15 cellular contexts compared by ENCODE assay signal in genomic region chr19:53982056-53982455, GRCh38. TPM values are rescaled to one million over a fixed set of nuclear protein-coding genes. Genes with fewer than 3 reads are reported as not detected.
A peak's percentile ranks its signal among the peaks of the same experiment; 100 is the strongest.
DNase-seq lines count a peak whose midpoint lies in the region; ATAC-seq, FAIRE-seq and TF ChIP-seq lines count a peak whose summit lies in the region.
"Had no signal": no experiment of that assay in that cellular context is flagged by ENCODE, and none has a peak within 500 bp of the region (broad histone marks: within the 10 kb centered on the region; RNA-seq: fewer than 3 reads in every experiment).

No MANE protein-coding gene starts in this region.

- H3K4me2 ChIP-seq in endothelial cell of umbilical vein (ENCODE audit: insufficient read depth, low read length) = peak overlapping the region; percentile 56
- peak overlapping the region; percentile 43 for H3K4me2 ChIP-seq in osteoblast (ENCODE audit: insufficient read depth, low read length)

- peak; percentile 4 for FAIRE-seq in endothelial cell of umbilical vein (lab: Jason Lieb, UNC)

- peak overlapping the region; percentile 48 to 71 for H3K4me3 Mint-ChIP-seq in CD14-positive monocyte
- H3K4me3 Mint-ChIP-seq in naive thymus-derived CD4-positive, alpha-beta T cell = peak overlapping the region in 2 of 10 donors; percentile 29 to 81

- no peak for TF ChIP-seq CTCF in CD14-positive monocyte (IDR thresholded peaks at IDR 0.05)
- no peak for TF ChIP-seq CTCF in endothelial cell of umbilical vein (IDR thresholded peaks at IDR 0.05; ENCODE audit: extremely low read depth in 1 of 2, insufficient read depth in 1 of 2, low read depth in 1 of 2, low read length in 2 of 2)
- no peak for TF ChIP-seq CTCF in osteoblast (IDR thresholded peaks at IDR 0.05; ENCODE audit: extremely low read depth, low read depth, low read length)

- H3K4me1 ChIP-seq in endothelial cell of umbilical vein (ENCODE audit: control insufficient read depth, extremely low read depth, insufficient read depth, low read length) (peaks cover 19% of the 10 kb centered on the region), osteoblast (ENCODE audit: insufficient read depth, low read length) (peaks cover 4% of the 10 kb centered on the region)
- peaks cover 0 to 5% of the 10 kb centered on the region in 2 donors for H3K4me1 ChIP-seq in naive thymus-derived CD4-positive, alpha-beta T cell (ENCODE audit: control insufficient read depth in 2 of 2, insufficient read depth in 2 of 2, low read length in 2 of 2)
- H3K4me1 ChIP-seq: foreskin keratinocyte had no signal

- H3K79me2 ChIP-seq in endothelial cell of umbilical vein (ENCODE audit: control insufficient read depth, insufficient read depth, low read length) (peaks cover 11% of the 10 kb centered on the region), osteoblast (ENCODE audit: insufficient read depth, low read length) (no peaks in the 10 kb centered on the region)

- H4K20me1 ChIP-seq in endothelial cell of umbilical vein (replicated peaks; ENCODE audit: control insufficient read depth, extremely low read depth, insufficient read depth, low read length) = no peaks in the 10 kb centered on the region
- no peaks in the 10 kb centered on the region for H4K20me1 ChIP-seq in osteoblast (ENCODE audit: insufficient read depth, low read length)

- POLR2A ChIA-PET in endothelial cell of umbilical vein (lab: Charles Lee) = no interaction called here
- POLR2A ChIA-PET in naive thymus-derived CD4-positive, alpha-beta T cell (lab: Charles Lee) = no interaction called here

- peak overlapping the region in 2 of 3 experiments; percentile 29 to 44 for H3K4me3 ChIP-seq in endothelial cell of umbilical vein (replicated peaks in 1 of 3; ENCODE audit: insufficient read depth in 1 of 3, low read depth in 1 of 3, low read length in 3 of 3)
- peak overlapping the region; percentile 30 for H3K4me3 ChIP-seq in osteoblast (ENCODE audit: insufficient read depth, low read length)
- no peak overlapping the region for H3K4me3 ChIP-seq in naive thymus-derived CD4-positive, alpha-beta T cell (ENCODE audit: low read length)
- H3K4me3 ChIP-seq: uterus had no signal

- H3K9me3 Mint-ChIP-seq in CD14-positive monocyte = peaks cover 9 to 31% (median 25%) of the 10 kb centered on the region in 7 donors
- H3K9me3 Mint-ChIP-seq in naive thymus-derived CD4-positive, alpha-beta T cell = peaks cover 0 to 25% (median 8%) of the 10 kb centered on the region in 11 donors

- BruUV-seq in endothelial cell of umbilical vein (replicated peaks; lab: Mats Ljungman, UMichigan) = no TSS peak

- H3K27me3 ChIP-seq in endothelial cell of umbilical vein (ENCODE audit: control insufficient read depth in 2 of 2, insufficient read depth in 2 of 2, low read length in 2 of 2) = no peaks in the 10 kb centered on the region
- H3K27me3 ChIP-seq in osteoblast (ENCODE audit: insufficient read depth, low read length) = peaks cover 43% of the 10 kb centered on the region
- H3K27me3 ChIP-seq in naive thymus-derived CD4-positive, alpha-beta T cell (ENCODE audit: control insufficient read depth in 2 of 2, insufficient read depth in 2 of 2, low read length in 2 of 2) = peaks cover 6 to 22% of the 10 kb centered on the region in 2 donors

- H2AFZ ChIP-seq in endothelial cell of umbilical vein (ENCODE audit: low read depth, low read length) = peak overlapping the region; percentile 14
- peak overlapping the region; percentile 35 for H2AFZ ChIP-seq in osteoblast (ENCODE audit: low read length)

- H3K9me1 ChIP-seq in endothelial cell of umbilical vein (replicated peaks; ENCODE audit: control insufficient read depth, extremely low read depth, insufficient read depth, low read length) = no peaks in the 10 kb centered on the region

- CTCF ChIA-PET in endothelial cell of umbilical vein (lab: Charles Lee) = interaction anchor here (1.1 to 2.8 kb wide), 3 partner anchors 42 to 173 kb away, joined by 7 to 33 read pairs (median 8); no protein-coding TSS in a partner anchor
- CTCF ChIA-PET in naive thymus-derived CD4-positive, alpha-beta T cell (lab: Charles Lee) = no interaction called here

- no peak for ATAC-seq in HG03571 (IDR thresholded peaks at IDR 0.05; ENCODE audit: unreplicated experiment)
- ATAC-seq in naive thymus-derived CD4-positive, alpha-beta T cell = no peak
- ATAC-seq: foreskin keratinocyte had no signal

- H3K36me3 ChIP-seq in endothelial cell of umbilical vein (ENCODE audit: control insufficient read depth in 2 of 2, extremely low read depth in 1 of 2, insufficient read depth in 2 of 2, low read length in 2 of 2) (no peaks in the 10 kb centered on the region), osteoblast (ENCODE audit: insufficient read depth, low read length) (no peaks in the 10 kb centered on the region)
- no peaks in the 10 kb centered on the region for H3K36me3 ChIP-seq in naive thymus-derived CD4-positive, alpha-beta T cell (ENCODE audit: control insufficient read depth in 2 of 3, insufficient read depth in 3 of 3, low read length in 3 of 3)
- H3K36me3 ChIP-seq: uterus had no signal

- H3K27ac ChIP-seq in endothelial cell of umbilical vein (ENCODE audit: insufficient read depth, low read depth, low read length) (peak overlapping the region; percentile 46), osteoblast (ENCODE audit: low read depth, low read length) (no peak overlapping the region)
- H3K27ac ChIP-seq in naive thymus-derived CD4-positive, alpha-beta T cell (ENCODE audit: low read depth, low read length) = no peak overlapping the region
- H3K27ac ChIP-seq: foreskin keratinocyte had no signal

- no peak overlapping the region for H3K27ac Mint-ChIP-seq in CD14-positive monocyte
- H3K27ac Mint-ChIP-seq in naive thymus-derived CD4-positive, alpha-beta T cell = no peak overlapping the region
- H3K27ac Mint-ChIP-seq: natural killer cell had no signal

- intact Hi-C loops in CD14-positive monocyte (cut with micrococcal nuclease) (loop anchor here in 1 of 2 donors (5.0 kb wide), 1 partner anchor 40 kb away; no protein-coding TSS in a partner anchor), endothelial cell of umbilical vein (cut with micrococcal nuclease) (loop anchor here (5.0 kb wide), 1 partner anchor 135 kb away; the partner anchor contains the start of genes PRPF31 and TFPT)
- intact Hi-C loops in naive thymus-derived CD4-positive, alpha-beta T cell (cut with micrococcal nuclease) = no loop called here

- dilution Hi-C loops in endothelial cell of umbilical vein (cut with MboI; ENCODE audit: extremely low pct_ligation_motif_present, low sequenced_read_pairs) = no loop called here

- H3K9me3 ChIP-seq in endothelial cell of umbilical vein (replicated peaks; ENCODE audit: control insufficient read depth, insufficient read depth, low read length) = no peaks in the 10 kb centered on the region
- no peaks in the 10 kb centered on the region for H3K9me3 ChIP-seq in osteoblast (ENCODE audit: low read depth, low read length)
- peaks cover 0 to 4% (median 0%) of the 10 kb centered on the region in 3 experiments for H3K9me3 ChIP-seq in naive thymus-derived CD4-positive, alpha-beta T cell (ENCODE audit: control insufficient read depth in 2 of 3, low read length in 3 of 3)
- H3K9me3 ChIP-seq: uterus had no signal

- no peak for TF ChIP-seq POLR2A in endothelial cell of umbilical vein (IDR thresholded peaks at IDR 0.05; ENCODE audit: low read depth, low read length)

- peaks cover 38% of the 10 kb centered on the region for H3K4me1 Mint-ChIP-seq in CD14-positive monocyte
- peaks cover 14 to 41% (median 30%) of the 10 kb centered on the region in 7 donors for H3K4me1 Mint-ChIP-seq in naive thymus-derived CD4-positive, alpha-beta T cell

- H3K36me3 Mint-ChIP-seq in CD14-positive monocyte = peaks cover 18 to 19% of the 10 kb centered on the region in 2 donors
- H3K36me3 Mint-ChIP-seq in naive thymus-derived CD4-positive, alpha-beta T cell = peaks cover 3 to 15% (median 11%) of the 10 kb centered on the region in 5 donors

- H3K9ac ChIP-seq in endothelial cell of umbilical vein (replicated peaks; ENCODE audit: extremely low read depth, insufficient read depth, low read length) = peak overlapping the region; percentile 45

- peaks cover 39 to 48% (median 41%) of the 10 kb centered on the region in 3 donors for H3K27me3 Mint-ChIP-seq in CD14-positive monocyte (ENCODE audit: low read depth in 3 of 3)
- H3K27me3 Mint-ChIP-seq in naive thymus-derived CD4-positive, alpha-beta T cell = peaks cover 40 to 45% (median 41%) of the 10 kb centered on the region in 5 donors

- DNase-seq in CD14-positive monocyte (ENCODE audit: low spot score) (no peak), LoVo (ENCODE audit: low spot score) (peak; percentile 3), endothelial cell of umbilical vein (ENCODE audit: low read depth, low spot score) (peak; percentile 41), osteoblast (ENCODE audit: insufficient read length, low spot score, missing footprints) (peak; percentile 91), OCI-M2 (lab: John Stamatoyannopoulos, UW; ENCODE audit: unreplicated experiment) (no peak), SHP77 (lab: John Stamatoyannopoulos, UW) (no peak)
- DNase-seq in naive thymus-derived CD4-positive, alpha-beta T cell = no peak
- DNase-seq: activated CD4-positive, alpha-beta T cell treated with anti-CD3 and anti-CD28 coated beads, Interleukin-2, amount 50 U/mL, for 1 hour; DMS79; foreskin keratinocyte; natural killer cell; NCI-H1436 had no signal

RNA-seq across cellular contexts. Expression of gene CACNG6, which starts 9.4 kb away (rescaled TPM):
- polyA plus RNA-seq in CD14-positive monocyte = under 1 TPM in 1 of 2 donors, not detected in 1; 0.18 TPM
- total RNA-seq in endothelial cell of umbilical vein = 4.0 and 5.4 TPM in 2 replicates
- 3.9 and 5.0 TPM in 2 replicates for polyA plus RNA-seq in endothelial cell of umbilical vein
- polyA plus RNA-seq in endothelial cell of umbilical vein (2011; cell fraction: cytosol; rRNA removed) = 1.7 and 3.0 TPM in 2 replicates
- 2.0 and 3.8 TPM in 2 replicates for polyA plus RNA-seq in endothelial cell of umbilical vein (2011; cell fraction: nucleus; rRNA removed)
- 1.9 and 5.9 TPM in 2 replicates for polyA plus RNA-seq in endothelial cell of umbilical vein (2012)
- 1.1 and 1.7 TPM in 2 replicates for polyA minus RNA-seq in endothelial cell of umbilical vein
- polyA minus RNA-seq in endothelial cell of umbilical vein (2011; cell fraction: cytosol; rRNA and poly(A)+ RNA removed) = not detected
- 0.38 and 1.1 TPM in 2 replicates for polyA minus RNA-seq in endothelial cell of umbilical vein (2011; cell fraction: nucleus; rRNA and poly(A)+ RNA removed)
- total RNA-seq in osteoblast = 0.36 TPM in 1 of 2 replicates, not detected in the other
- total RNA-seq in naive thymus-derived CD4-positive, alpha-beta T cell = 1 to 10 TPM in 1 of 5 experiments, under 1 TPM in 1, not detected in 3; 0.42 to 1.9 TPM
- not detected for polyA plus RNA-seq in naive thymus-derived CD4-positive, alpha-beta T cell
- total RNA-seq: foreskin keratinocyte had no signal
- polyA plus RNA-seq: adipose tissue, foreskin keratinocyte had no signal

RNA-seq across cellular contexts. Expression of gene CACNG8, which starts 19.3 kb away (rescaled TPM):
- not detected for polyA plus RNA-seq in CD14-positive monocyte
- 1.7 and 3.0 TPM in 2 replicates for total RNA-seq in endothelial cell of umbilical vein
- polyA plus RNA-seq in endothelial cell of umbilical vein = 0.11 and 0.18 TPM in 2 replicates
- 0.15 and 0.21 TPM in 2 replicates for polyA plus RNA-seq in endothelial cell of umbilical vein (2011; cell fraction: cytosol; rRNA removed)
- 1.6 and 1.9 TPM in 2 replicates for polyA plus RNA-seq in endothelial cell of umbilical vein (2011; cell fraction: nucleus; rRNA removed)
- 7.0 and 9.1 TPM in 2 replicates for polyA plus RNA-seq in endothelial cell of umbilical vein (2012)
- 0.44 and 0.49 TPM in 2 replicates for polyA minus RNA-seq in endothelial cell of umbilical vein
- polyA minus RNA-seq in endothelial cell of umbilical vein (2011; cell fraction: cytosol; rRNA and poly(A)+ RNA removed) = not detected
- polyA minus RNA-seq in endothelial cell of umbilical vein (2011; cell fraction: nucleus; rRNA and poly(A)+ RNA removed) = 0.63 and 0.96 TPM in 2 replicates
- not detected in 2 replicates for total RNA-seq in osteoblast
- total RNA-seq in naive thymus-derived CD4-positive, alpha-beta T cell = under 1 TPM in 2 of 5 experiments, not detected in 3; 0.24 to 0.34 TPM
- polyA plus RNA-seq in naive thymus-derived CD4-positive, alpha-beta T cell = not detected
- total RNA-seq: foreskin keratinocyte had no signal
- polyA plus RNA-seq: foreskin keratinocyte had no signal

Comparison
In these comparisons a context has a peak if more than half of its experiments do, and no peak if none do; other contexts are left out.
1. DNase-seq: peak in LoVo (single experiment), endothelial cell of umbilical vein (single experiment) and osteoblast (single experiment); none in CD14-positive monocyte (single experiment), OCI-M2 (single experiment), SHP77 (0 of 2) and naive thymus-derived CD4-positive, alpha-beta T cell (0 of 9).